Comparison of ENCODE assay signal across 23 cellular contexts in genomic region chr19:1163934-1164683, GRCh38. TPM values are rescaled to one million over a fixed set of nuclear protein-coding genes. Genes with fewer than 3 reads are reported as not detected.
DNase-seq lines count a peak whose midpoint lies in the region; ATAC-seq and TF ChIP-seq lines count a peak whose summit lies in the region.
"Had no signal": no experiment of that assay in that cellular context is flagged by ENCODE, and none has a peak within 500 bp of the region (broad histone marks: within the 10 kb centered on the region; RNA-seq: fewer than 3 reads in every experiment).

No MANE protein-coding gene starts in this region.

- H3K27ac Mint-ChIP-seq in natural killer cell treated with Interleukin-12 subunit alpha and Interleukin-12 subunit beta and Interleukin-15 and Interleukin-18, amount 100 ng/mL, for 72 hours: no peak overlapping the region
- H3K27ac Mint-ChIP-seq: activated B cell treated with CpG ODN at 0.5 μM for 24 hours; activated CD4-positive, alpha-beta memory T cell treated with anti-CD3 and anti-CD28 coated beads for 36 hours; brain; stimulated activated naive CD8-positive, alpha-beta T cell treated with anti-CD3 and anti-CD28 coated beads, Interleukin-15, Interleukin-2, amounts not matched to agents 100 ng/mL and 50 ng/mL, for 24 hours had no signal

- no peaks in the 10 kb centered on the region for H3K9me3 Mint-ChIP-seq in natural killer cell treated with Interleukin-12 subunit alpha and Interleukin-12 subunit beta and Interleukin-15 and Interleukin-18, amount 100 ng/mL, for 72 hours
- H3K9me3 Mint-ChIP-seq: activated B cell treated with CpG ODN at 0.5 μM for 24 hours; activated CD4-positive, alpha-beta memory T cell treated with anti-CD3 and anti-CD28 coated beads for 36 hours; stimulated activated naive CD8-positive, alpha-beta T cell treated with anti-CD3 and anti-CD28 coated beads, Interleukin-15, Interleukin-2, amounts not matched to agents 100 ng/mL and 50 ng/mL, for 24 hours had no signal

- ATAC-seq in Right ventricle myocardium superior (ENCODE audit: poor library complexity) (no peak), heart right ventricle (no peak), upper lobe of right lung (no peak), HG02981 (IDR thresholded peaks at IDR 0.05; ENCODE audit: unreplicated experiment) (no peak)
- no peak for ATAC-seq in natural killer cell treated with Interleukin-12 subunit alpha and Interleukin-12 subunit beta and Interleukin-15 and Interleukin-18, amount 100 ng/mL, for 72 hours

- H3K9me3 ChIP-seq in heart right ventricle (no peaks in the 10 kb centered on the region), upper lobe of right lung (no peaks in the 10 kb centered on the region)
- H3K9me3 ChIP-seq: BLaER1, left lung had no signal

- H3K27me3 ChIP-seq in heart right ventricle (no peaks in the 10 kb centered on the region), upper lobe of right lung (no peaks in the 10 kb centered on the region)
- H3K27me3 ChIP-seq: BLaER1, left lung had no signal

- H3K36me3 ChIP-seq in heart right ventricle (peaks cover 0 to 24% (median 0%) of the 10 kb centered on the region in 9 donors), upper lobe of right lung (peaks cover 8% of the 10 kb centered on the region)

- no peaks in the 10 kb centered on the region for H3K36me3 Mint-ChIP-seq in natural killer cell treated with Interleukin-12 subunit alpha and Interleukin-12 subunit beta and Interleukin-15 and Interleukin-18, amount 100 ng/mL, for 72 hours
- H3K36me3 Mint-ChIP-seq: activated CD4-positive, alpha-beta memory T cell treated with anti-CD3 and anti-CD28 coated beads for 36 hours had no signal

- H3K4me1 Mint-ChIP-seq in natural killer cell treated with Interleukin-12 subunit alpha and Interleukin-12 subunit beta and Interleukin-15 and Interleukin-18, amount 100 ng/mL, for 72 hours (ENCODE audit: low read depth in 2 of 2): peaks cover 0 to 10% of the 10 kb centered on the region in 2 donors
- H3K4me1 Mint-ChIP-seq: brain had no signal

- H3K27me3 Mint-ChIP-seq in natural killer cell treated with Interleukin-12 subunit alpha and Interleukin-12 subunit beta and Interleukin-15 and Interleukin-18, amount 100 ng/mL, for 72 hours: no peaks in the 10 kb centered on the region
- H3K27me3 Mint-ChIP-seq: activated B cell treated with CpG ODN at 0.5 μM for 24 hours; activated CD4-positive, alpha-beta memory T cell treated with anti-CD3 and anti-CD28 coated beads for 36 hours; brain; stimulated activated naive CD8-positive, alpha-beta T cell treated with anti-CD3 and anti-CD28 coated beads, Interleukin-15, Interleukin-2, amounts not matched to agents 100 ng/mL and 50 ng/mL, for 24 hours had no signal

- peak overlapping the region in 4 of 10 donors; percentile 27 to 58 (median 46) for H3K27ac ChIP-seq in heart right ventricle
- peak overlapping the region; percentile 30 for H3K27ac ChIP-seq in upper lobe of right lung
- H3K27ac ChIP-seq: BLaER1 had no signal

- H3K4me3 Mint-ChIP-seq in natural killer cell treated with Interleukin-12 subunit alpha and Interleukin-12 subunit beta and Interleukin-15 and Interleukin-18, amount 100 ng/mL, for 72 hours: no peak overlapping the region
- H3K4me3 Mint-ChIP-seq: activated B cell treated with CpG ODN at 0.5 μM for 24 hours; activated CD4-positive, alpha-beta memory T cell treated with anti-CD3 and anti-CD28 coated beads for 36 hours; brain; stimulated activated naive CD8-positive, alpha-beta T cell treated with anti-CD3 and anti-CD28 coated beads, Interleukin-15, Interleukin-2, amounts not matched to agents 100 ng/mL and 50 ng/mL, for 24 hours had no signal

- peaks cover 3 to 29% (median 5%) of the 10 kb centered on the region in 9 donors for H3K4me1 ChIP-seq in heart right ventricle
- H3K4me1 ChIP-seq in upper lobe of right lung: peaks cover 31% of the 10 kb centered on the region

- 78 to 80% methylated on average over 20 of the region's 20 CpGs for WGBS in heart right ventricle, 2 donors

- DNase-seq in Right ventricle myocardium superior (peak; percentile 47), heart right ventricle (no peak), cerebellar cortex (ENCODE audit: low spot score) (peak; percentile 45), upper lobe of right lung (no peak), RKO (ENCODE audit: low spot score) (no peak), HEK293T (ENCODE audit: extremely low spot score) (no peak)
- DNase-seq in natural killer cell treated with Interleukin-12 subunit alpha and Interleukin-12 subunit beta and Interleukin-15 and Interleukin-18, amount 100 ng/mL, for 72 hours (ENCODE audit: low spot score): peak; percentile 61
- DNase-seq: activated B cell treated with CpG ODN at 0.5 μM for 24 hours; activated CD4-positive, alpha-beta memory T cell treated with anti-CD3 and anti-CD28 coated beads for 36 hours; activated effector memory CD4-positive, alpha-beta T cell treated with anti-CD3 and anti-CD28 coated beads, Interleukin-2, amount 50 U/mL, for 16 hours; DND-41; glutamatergic neuron; NCI-H1436; NCI-H2171; NCI-H526; stimulated activated CD4-positive, alpha-beta T cell treated with anti-CD3 and anti-CD28 coated beads, Interleukin-4, amount 100 ng/mL, for 24 hours; trophoblast cell had no signal

- intact Hi-C loops in Right ventricle myocardium superior (cut with DNase I): no loop called here
- intact Hi-C loops in heart right ventricle (cut with DNase I): no loop called here
- intact Hi-C loops in upper lobe of right lung (cut with DNase I): no loop called here

- peak overlapping the region in 2 of 10 donors; percentile 14 to 26 for H3K4me3 ChIP-seq in heart right ventricle
- no peak overlapping the region for H3K4me3 ChIP-seq in upper lobe of right lung
- H3K4me3 ChIP-seq: BLaER1, coronary artery, left lung had no signal

- CTCF ChIA-PET in HEK293T (lab: Yijun Ruan, JAX): no interaction called here

- no peak for TF ChIP-seq CTCF in heart right ventricle (IDR thresholded peaks at IDR 0.05)
- TF ChIP-seq CTCF in upper lobe of right lung (IDR thresholded peaks at IDR 0.05): no peak

- POLR2A ChIA-PET in HEK293T (lab: Yijun Ruan, JAX): no interaction called here

TF ChIP-seq in HEK293T, 16 proteins besides CTCF, POLR2A, EP300 and RAD21:
- TF ChIP-seq ARNT (IDR thresholded peaks at IDR 0.05): no peak
- no peak for TF ChIP-seq FOXA1 (IDR thresholded peaks at IDR 0.05)
- TF ChIP-seq ZNF384 (IDR thresholded peaks at IDR 0.05): no peak
- TF ChIP-seq LEF1 (IDR thresholded peaks at IDR 0.05; ENCODE audit: borderline replicate concordance): no peak
- TF ChIP-seq BHLHE40 (IDR thresholded peaks at IDR 0.05; ENCODE audit: borderline replicate concordance): no peak
- no peak for TF ChIP-seq SP1 (IDR thresholded peaks at IDR 0.05)
- no peak for TF ChIP-seq HDGF (IDR thresholded peaks at IDR 0.05; ENCODE audit: borderline replicate concordance)
- TF ChIP-seq TARDBP (IDR thresholded peaks at IDR 0.05): no peak
TF ChIP-seq in HEK293T: peak in this region for 0.

RNA-seq across cellular contexts. Expression of gene SBNO2, which starts 10.0 kb away (rescaled TPM):
- total RNA-seq in Right ventricle myocardium superior (15.1 TPM), heart right ventricle (10 to 100 TPM; 12.6 to 61.3 (median 16.1) TPM), upper lobe of right lung (125 TPM)
- polyA plus RNA-seq in heart right ventricle: 10 to 100 TPM; 12.6 to 18.7 TPM
- 100 to 1,000 TPM; 204 to 205 TPM for total RNA-seq in natural killer cell treated with Interleukin-12 subunit alpha and Interleukin-12 subunit beta and Interleukin-15 and Interleukin-18, amount 100 ng/mL, for 72 hours

RNA-seq across cellular contexts. Expression of gene STK11, which starts 41.5 kb away (rescaled TPM):
- total RNA-seq in Right ventricle myocardium superior: 54.8 TPM
- 10 to 100 TPM; 43.7 to 71.6 (median 46.6) TPM for total RNA-seq in heart right ventricle
- polyA plus RNA-seq in heart right ventricle: 10 to 100 TPM; 41.1 to 70.4 TPM
- 10 to 100 TPM; 50.9 to 79.2 TPM for total RNA-seq in natural killer cell treated with Interleukin-12 subunit alpha and Interleukin-12 subunit beta and Interleukin-15 and Interleukin-18, amount 100 ng/mL, for 72 hours
- 51.8 TPM for total RNA-seq in upper lobe of right lung

Comparison
In these comparisons a context has a peak if more than half of its experiments do, and no peak if none do; other contexts are left out.
1. DNase-seq: peak in Right ventricle myocardium superior (single experiment), cerebellar cortex (single experiment) and natural killer cell treated with Interleukin-12 subunit alpha and Interleukin-12 subunit beta and Interleukin-15 and Interleukin-18, amount 100 ng/mL, for 72 hours (single experiment); none in heart right ventricle (0 of 2), upper lobe of right lung (single experiment), RKO (single experiment) and HEK293T (single experiment).